17 cellular contexts compared by ENCODE assay signal in the genomic region with DNA sequence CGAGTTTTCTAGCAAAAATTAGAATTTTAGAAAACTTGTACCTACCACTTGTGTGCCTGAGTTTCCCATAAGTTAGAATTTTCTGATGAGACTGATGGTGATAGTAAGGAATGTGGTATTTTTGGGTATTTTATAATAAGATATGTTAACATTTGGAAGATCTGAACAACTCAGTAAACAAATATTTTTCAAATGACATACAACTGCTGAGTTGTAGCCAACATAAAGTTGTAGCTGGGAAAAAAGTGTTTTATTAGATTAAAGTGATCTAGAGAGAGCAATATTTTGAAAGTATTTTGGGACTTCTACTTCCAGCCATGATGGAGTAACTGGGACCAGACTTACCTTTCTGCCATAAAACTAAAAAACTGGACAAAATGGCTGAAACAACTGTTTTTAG. TPM values are rescaled to one million over a fixed set of nuclear protein-coding genes. Genes with fewer than 3 reads are reported as not detected.
"Had no signal": no experiment of that assay in that cellular context is flagged by ENCODE, and none has a peak within 500 bp of the region (broad histone marks: within the 10 kb centered on the region; RNA-seq: fewer than 3 reads in every experiment).

No MANE protein-coding gene starts in this region.

- H3K27ac ChIP-seq: heart right ventricle, parathyroid adenoma had no signal

- H3K79me2 ChIP-seq: parathyroid adenoma had no signal

- H3K9me3 Mint-ChIP-seq: activated CD4-positive, alpha-beta memory T cell treated with anti-CD3 and anti-CD28 coated beads for 36 hours; brain; central memory CD8-positive, alpha-beta T cell; naive thymus-derived CD4-positive, alpha-beta T cell; stimulated activated memory B cell treated with anti-CD40 and anti-IgM and Interleukin-4, amounts not matched to agents 10 μg/mL and 1 μg/mL and 100 μg/mL, for 72 hours had no signal

- H3K9me3 ChIP-seq: gastroesophageal sphincter, heart right ventricle had no signal

- DNase-seq: activated CD4-positive, alpha-beta memory T cell treated with anti-CD3 and anti-CD28 coated beads for 36 hours; activated CD4-positive, alpha-beta T cell treated with anti-CD3 and anti-CD28 coated beads for 36 hours; activated gamma-delta T cell treated with Interleukin-2 at 50 U/mL for 16 hours; activated T-cell treated with anti-CD3 and anti-CD28 coated beads, Interleukin-2, amount 50 U/mL, for 48 hours; amygdala; effector CD4-positive, alpha-beta T cell; heart right ventricle; left colon; naive thymus-derived CD4-positive, alpha-beta T cell had no signal

- H3K4me1 Mint-ChIP-seq: activated CD4-positive, alpha-beta T cell treated with anti-CD3 and anti-CD28 coated beads for 36 hours; brain; central memory CD8-positive, alpha-beta T cell; stimulated activated memory B cell treated with anti-CD40 and anti-IgM and Interleukin-4, amounts not matched to agents 10 μg/mL and 1 μg/mL and 100 μg/mL, for 72 hours had no signal

- H3K4me1 ChIP-seq: heart right ventricle had no signal

- H3K4me3 Mint-ChIP-seq: activated CD4-positive, alpha-beta memory T cell treated with anti-CD3 and anti-CD28 coated beads for 36 hours; activated CD4-positive, alpha-beta T cell treated with anti-CD3 and anti-CD28 coated beads for 36 hours; activated naive CD8-positive, alpha-beta T cell; brain; central memory CD8-positive, alpha-beta T cell; naive thymus-derived CD4-positive, alpha-beta T cell; stimulated activated memory B cell treated with anti-CD40 and anti-IgM and Interleukin-4, amounts not matched to agents 10 μg/mL and 1 μg/mL and 100 μg/mL, for 72 hours had no signal

- H3K27ac Mint-ChIP-seq: activated CD4-positive, alpha-beta memory T cell treated with anti-CD3 and anti-CD28 coated beads for 36 hours; activated CD4-positive, alpha-beta T cell treated with anti-CD3 and anti-CD28 coated beads for 36 hours; activated naive CD8-positive, alpha-beta T cell; brain; stimulated activated memory B cell treated with anti-CD40 and anti-IgM and Interleukin-4, amounts not matched to agents 10 μg/mL and 1 μg/mL and 100 μg/mL, for 72 hours had no signal

- H3K27me3 ChIP-seq: gastroesophageal sphincter, heart right ventricle had no signal

- H3K9ac ChIP-seq: parathyroid adenoma had no signal

- H3K27me3 Mint-ChIP-seq: activated CD4-positive, alpha-beta memory T cell treated with anti-CD3 and anti-CD28 coated beads for 36 hours; activated CD4-positive, alpha-beta T cell treated with anti-CD3 and anti-CD28 coated beads for 36 hours; activated naive CD8-positive, alpha-beta T cell; brain; central memory CD8-positive, alpha-beta T cell; naive thymus-derived CD4-positive, alpha-beta T cell; stimulated activated memory B cell treated with anti-CD40 and anti-IgM and Interleukin-4, amounts not matched to agents 10 μg/mL and 1 μg/mL and 100 μg/mL, for 72 hours had no signal

- H2AFZ ChIP-seq: parathyroid adenoma had no signal

- H3K4me3 ChIP-seq: coronary artery, gastroesophageal sphincter, heart right ventricle had no signal

RNA-seq across cellular contexts. Expression of a gene that starts 49.7 kb away (rescaled TPM):
- total RNA-seq: activated CD4-positive, alpha-beta memory T cell treated with anti-CD3 and anti-CD28 coated beads for 36 hours; T-helper 1 cell treated with Interleukin-12 subunit alpha and Interleukin-12 subunit beta and Interleukin-4 antibody, amounts not matched to agents 30 ng/mL and 1 ng/mL, for 36 hours had no signal
